26 cellular contexts compared by ENCODE assay signal in genomic region chr3:157830865-157831264, GRCh38.
A peak's percentile ranks its signal among the peaks of the same experiment; 100 is the strongest.
DNase-seq lines count a peak whose midpoint lies in the region; ATAC-seq and TF ChIP-seq lines count a peak whose summit lies in the region.
"Had no signal": no experiment of that assay in that cellular context is flagged by ENCODE, and none has a peak within 500 bp of the region (broad histone marks: within the 10 kb centered on the region; RNA-seq: fewer than 3 reads in every experiment).

No MANE protein-coding gene starts in this region.

- H3K27me3 Mint-ChIP-seq in GM23338 (ENCODE audit: insufficient read depth, low read depth, poor library complexity) (peaks cover 3% of the 10 kb centered on the region), nephron progenitor cell (ENCODE audit: low read depth, poor library complexity) (peaks cover 7% of the 10 kb centered on the region)

- no peak overlapping the region for H3K4me2 ChIP-seq in GM23338
- H3K4me2 ChIP-seq in fibroblast of lung (ENCODE audit: extremely low read depth, insufficient read depth, low read length) = peak overlapping the region; percentile 11

- H3K4me3 Mint-ChIP-seq in GM23338 (no peak overlapping the region), nephron progenitor cell (no peak overlapping the region)
- H3K4me3 Mint-ChIP-seq: CD14-positive monocyte; CD8-positive, alpha-beta memory T cell; HFFc6 had no signal

- TF ChIP-seq EP300 in upper lobe of left lung (IDR thresholded peaks at IDR 0.05) = no peak

- H3F3A ChIP-seq in GM23338 (replicated peaks; ENCODE audit: low read depth) = no peaks in the 10 kb centered on the region

- ATAC-seq in GM23338 (peak; percentile 80), gastrocnemius medialis (no peak), upper lobe of left lung (ENCODE audit: low FRiP score in 2 of 2) (no peak)

- H3K79me2 ChIP-seq in GM23338 (replicated peaks; ENCODE audit: insufficient read depth) (no peaks in the 10 kb centered on the region), fibroblast of lung (ENCODE audit: control insufficient read depth, insufficient read depth, low read length) (no peaks in the 10 kb centered on the region)

- H3K36me3 Mint-ChIP-seq in GM23338 (ENCODE audit: low read depth) = peaks cover 11% of the 10 kb centered on the region
- H3K36me3 Mint-ChIP-seq in nephron progenitor cell (ENCODE audit: low read depth) = no peaks in the 10 kb centered on the region
- H3K36me3 Mint-ChIP-seq: CD14-positive monocyte; CD8-positive, alpha-beta memory T cell had no signal

- H4K20me1 ChIP-seq in GM23338 (replicated peaks; ENCODE audit: insufficient read depth) (no peaks in the 10 kb centered on the region), fibroblast of lung (ENCODE audit: control insufficient read depth, extremely low read depth, insufficient read depth, low read length) (no peaks in the 10 kb centered on the region)

- H3K27me3 ChIP-seq in GM23338 (ENCODE audit: insufficient read depth) = no peaks in the 10 kb centered on the region
- no peaks in the 10 kb centered on the region for H3K27me3 ChIP-seq in fibroblast of lung (ENCODE audit: control insufficient read depth, insufficient read depth, low read length)
- H3K27me3 ChIP-seq in gastrocnemius medialis = no peaks in the 10 kb centered on the region
- no peaks in the 10 kb centered on the region for H3K27me3 ChIP-seq in upper lobe of left lung
- H3K27me3 ChIP-seq: BE2C had no signal

- H2AFZ ChIP-seq in GM23338 (peak overlapping the region; percentile 82; the same call in 1 of the 2 replicates), fibroblast of lung (ENCODE audit: low read length) (no peak overlapping the region)

- TF ChIP-seq CTCF in GM23338 (conservative IDR thresholded peaks at IDR 0.05; ENCODE audit: low read depth in 2 of 2) (no peak), astrocyte of the spinal cord (IDR thresholded peaks at IDR 0.05; ENCODE audit: low read depth, low read length) (no peak), fibroblast of lung (conservative IDR thresholded peaks at IDR 0.05 in 1 of 2, IDR thresholded peaks at IDR 0.05 in 1 of 2; ENCODE audit: low read depth in 1 of 2, low read length in 2 of 2) (no peak), nephron progenitor cell (IDR thresholded peaks at IDR 0.05) (no peak), gastrocnemius medialis (IDR thresholded peaks at IDR 0.05 in 4 of 5, conservative IDR thresholded peaks at IDR 0.05 in 1 of 5) (no peak), upper lobe of left lung (IDR thresholded peaks at IDR 0.05) (no peak)

- TF ChIP-seq POLR2A in gastrocnemius medialis (IDR thresholded peaks at IDR 0.05) (no peak), upper lobe of left lung (IDR thresholded peaks at IDR 0.05) (no peak)

- DNase-seq in GM23338 (ENCODE audit: low spot score) (no peak), astrocyte of the spinal cord (ENCODE audit: low read depth, low spot score) (peak; percentile 12), fibroblast of lung (ENCODE audit: low read depth in 2 of 2) (no peak), nephron progenitor cell (no peak), gastrocnemius medialis (no peak), upper lobe of left lung (no peak), EL (no peak)
- DNase-seq in activated T-cell treated with anti-CD3 and anti-CD28 coated beads, Interleukin-2, amount 50 U/mL, for 48 hours = no peak
- DNase-seq: BE2C; CD8-positive, alpha-beta memory T cell; DMS 273 treated with DMSO at 0.1 percent for 48 hours; DMS79; GF-D8; H7; HFFc6; KBM-7; MV-4-11; NCI-H1105 treated with DMSO at 0.1 percent for 48 hours; NCI-H146; NCI-H1930; NCI-H2107; NCI-H526; NCI-H82; SHP77 treated with DMSO at 0.1 percent for 48 hours had no signal

- peak overlapping the region; percentile 20; the same call in 1 of the 2 replicates for H3K27ac Mint-ChIP-seq in GM23338
- peak overlapping the region; percentile 64 for H3K27ac Mint-ChIP-seq in nephron progenitor cell
- H3K27ac Mint-ChIP-seq: CD14-positive monocyte; CD8-positive, alpha-beta memory T cell; HFFc6 had no signal

- in situ Hi-C loops in astrocyte of the spinal cord (cut with HindIII; ENCODE audit: low sequenced_read_pairs) = no loop called here
- in situ Hi-C loops in gastrocnemius medialis (cut with MboI; ENCODE audit: low sequenced_read_pairs in 4 of 4) = no loop called here

- 35 to 36% methylated on average over 3 of the region's 3 CpGs for WGBS in upper lobe of left lung, 2 donors

- H3K27ac ChIP-seq in GM23338 (ENCODE audit: low read depth) = no peak overlapping the region
- H3K27ac ChIP-seq in fibroblast of lung (ENCODE audit: insufficient read depth, low read length) = no peak overlapping the region
- no peak overlapping the region for H3K27ac ChIP-seq in gastrocnemius medialis
- no peak overlapping the region for H3K27ac ChIP-seq in upper lobe of left lung
- H3K27ac ChIP-seq: 22Rv1 had no signal

- H3K4me1 ChIP-seq in GM23338 (ENCODE audit: insufficient read depth) (no peaks in the 10 kb centered on the region), fibroblast of lung (ENCODE audit: control insufficient read depth, extremely low read depth, insufficient read depth, low read length) (no peaks in the 10 kb centered on the region), gastrocnemius medialis (no peaks in the 10 kb centered on the region), upper lobe of left lung (no peaks in the 10 kb centered on the region)
- H3K4me1 ChIP-seq: BE2C had no signal

- intact Hi-C loops in gastrocnemius medialis (cut with DNase I; ENCODE audit: low total_unique reads) = no loop called here

- H3K9me3 ChIP-seq in fibroblast of lung (ENCODE audit: control insufficient read depth, insufficient read depth, low read depth, low read length) = no peaks in the 10 kb centered on the region
- H3K9me3 ChIP-seq in gastrocnemius medialis = no peaks in the 10 kb centered on the region
- peaks cover 0 to 12% (median 10%) of the 10 kb centered on the region in 4 donors for H3K9me3 ChIP-seq in upper lobe of left lung
- H3K9me3 ChIP-seq: BE2C had no signal

- H3K9me2 ChIP-seq in GM23338 (ENCODE audit: insufficient read depth) = no peaks in the 10 kb centered on the region

- H3K36me3 ChIP-seq in GM23338 (ENCODE audit: insufficient read depth) (no peaks in the 10 kb centered on the region), fibroblast of lung (ENCODE audit: control insufficient read depth, insufficient read depth, low read length) (no peaks in the 10 kb centered on the region), gastrocnemius medialis (no peaks in the 10 kb centered on the region), upper lobe of left lung (no peaks in the 10 kb centered on the region)
- H3K36me3 ChIP-seq: BE2C had no signal

- peaks cover 18% of the 10 kb centered on the region for H3K9me3 Mint-ChIP-seq in GM23338
- peaks cover 8% of the 10 kb centered on the region for H3K9me3 Mint-ChIP-seq in nephron progenitor cell

- H3K4me1 Mint-ChIP-seq in GM23338 (peaks cover 11% of the 10 kb centered on the region), nephron progenitor cell (no peaks in the 10 kb centered on the region)
- H3K4me1 Mint-ChIP-seq: CD14-positive monocyte; CD8-positive, alpha-beta memory T cell had no signal

- no peak overlapping the region for H3K9ac ChIP-seq in fibroblast of lung (ENCODE audit: insufficient read depth, low read length)

- H3K4me3 ChIP-seq in GM23338 (no peak overlapping the region), astrocyte of the spinal cord (ENCODE audit: low read depth, low read length) (no peak overlapping the region), fibroblast of lung (replicated peaks in 1 of 4; ENCODE audit: control extremely low read depth in 1 of 4, insufficient read depth in 1 of 4, low read depth in 3 of 4, low read length in 4 of 4) (no peak overlapping the region), gastrocnemius medialis (no peak overlapping the region), upper lobe of left lung (no peak overlapping the region)

TF ChIP-seq in GM23338, 12 proteins besides CTCF, POLR2A, EP300 and RAD21 (continues in another document):
- TF ChIP-seq ZNF114 (CRISPR knock-in tag; IDR thresholded peaks at IDR 0.05) = no peak
- no peak for TF ChIP-seq ETS1 (IDR thresholded peaks at IDR 0.05)
- no peak for TF ChIP-seq NANOG (IDR thresholded peaks at IDR 0.05; ENCODE audit: borderline replicate concordance)
- TF ChIP-seq ZNF331 (CRISPR knock-in tag; IDR thresholded peaks at IDR 0.05; ENCODE audit: low read depth) = no peak
- TF ChIP-seq CREB1 (CRISPR knock-in tag; IDR thresholded peaks at IDR 0.05; ENCODE audit: low read depth) = no peak
- no peak for TF ChIP-seq STAT1 (IDR thresholded peaks at IDR 0.05; ENCODE audit: unreplicated experiment)
- no peak for TF ChIP-seq EZH2phosphoT487 (IDR thresholded peaks at IDR 0.05; ENCODE audit: unreplicated experiment)
